ENCODE assay signal across 27 cellular contexts in genomic region chr12:70482764-70483163, GRCh38.
"Had no signal": no experiment of that assay in that cellular context is flagged by ENCODE, and none has a peak within 500 bp of the region (broad histone marks: within the 10 kb centered on the region; RNA-seq: fewer than 3 reads in every experiment).

No MANE protein-coding gene starts in this region.

- H3K36me3 Mint-ChIP-seq: activated naive CD4-positive, alpha-beta T cell treated with anti-CD3 and anti-CD28 coated beads, Interleukin-2, amount 50 U/mL, for 24 hours; immature natural killer cell; natural killer cell; neural progenitor cell had no signal

- H3K4me1 Mint-ChIP-seq: activated naive CD4-positive, alpha-beta T cell treated with anti-CD3 and anti-CD28 coated beads, Interleukin-2, amount 50 U/mL, for 24 hours; activated T-helper 17 cell treated with anti-CD3 and anti-CD28 coated beads, Interleukin-2, amount 50 U/mL, for 72 hours; immature natural killer cell; natural killer cell; neural progenitor cell; T-helper 17 cell had no signal

- DNase-seq: activated CD4-positive, alpha-beta T cell treated with anti-CD3 and anti-CD28 coated beads for 1 hour; activated CD4-positive, alpha-beta T cell treated with anti-CD3 and anti-CD28 coated beads, Interleukin-2, amount 50 U/mL, for 1 hour; activated CD8-positive, alpha-beta T cell treated with anti-CD3 and anti-CD28 coated beads for 36 hours; activated T-cell treated with anti-CD3 and anti-CD28 coated beads, Interleukin-2, amount 50 U/mL, for 4 hours; anterior cingulate cortex; cerebellar nuclear complex; colonic mucosa; effector CD8-positive, alpha-beta T cell; heart left ventricle; hypothalamus; immature natural killer cell; kidney; left colon; mesenchymal stem cell; natural killer cell; occipital lobe; right cardiac atrium; stimulated activated CD4-positive, alpha-beta T cell treated with anti-CD3 and anti-CD28 coated beads, Interleukin-15, amount 100 ng/mL, for 24 hours; stimulated activated CD4-positive, alpha-beta T cell treated with anti-CD3 and anti-CD28 coated beads, Interleukin-2, amount 100 ng/mL, for 24 hours; stimulated activated naive CD4-positive, alpha-beta T cell treated with Interleukin-2 at 50 U/mL for 16 hours; T-helper 17 cell; T1000; transverse colon had no signal

- H3K9ac ChIP-seq: neural progenitor cell had no signal

- H3K36me3 ChIP-seq: cardiac muscle cell, colonic mucosa, heart left ventricle, neural progenitor cell, transverse colon had no signal

- H3K4me2 ChIP-seq: neural progenitor cell had no signal

- H3K9me3 ChIP-seq: colonic mucosa, heart left ventricle, transverse colon had no signal

- H2AFZ ChIP-seq: neural progenitor cell had no signal

- H3K27ac Mint-ChIP-seq: activated CD8-positive, alpha-beta T cell treated with anti-CD3 and anti-CD28 coated beads for 36 hours; activated naive CD4-positive, alpha-beta T cell treated with anti-CD3 and anti-CD28 coated beads, Interleukin-2, amount 50 U/mL, for 24 hours; activated T-helper 17 cell treated with anti-CD3 and anti-CD28 coated beads, Interleukin-2, amount 50 U/mL, for 72 hours; immature natural killer cell; natural killer cell; neural progenitor cell; T-helper 17 cell had no signal

- H3K27me3 ChIP-seq: cardiac muscle cell, colonic mucosa, heart left ventricle, neural progenitor cell, transverse colon had no signal

- H3K27ac ChIP-seq: cardiac muscle cell, colonic mucosa, heart left ventricle, neural progenitor cell, transverse colon had no signal

- H3K4me3 ChIP-seq: cardiac muscle cell, colonic mucosa, heart left ventricle, neural progenitor cell, transverse colon had no signal

- H3K9me3 Mint-ChIP-seq: activated CD8-positive, alpha-beta T cell treated with anti-CD3 and anti-CD28 coated beads for 36 hours; activated naive CD4-positive, alpha-beta T cell treated with anti-CD3 and anti-CD28 coated beads, Interleukin-2, amount 50 U/mL, for 24 hours; activated T-cell treated with anti-CD3 and anti-CD28 coated beads, Interleukin-2, amount 50 U/mL, for 4 hours; activated T-helper 17 cell treated with anti-CD3 and anti-CD28 coated beads, Interleukin-2, amount 50 U/mL, for 72 hours; natural killer cell; neural progenitor cell had no signal

- H3K4me3 Mint-ChIP-seq: activated CD8-positive, alpha-beta T cell treated with anti-CD3 and anti-CD28 coated beads for 36 hours; activated naive CD4-positive, alpha-beta T cell treated with anti-CD3 and anti-CD28 coated beads, Interleukin-2, amount 50 U/mL, for 24 hours; activated T-cell treated with anti-CD3 and anti-CD28 coated beads, Interleukin-2, amount 50 U/mL, for 4 hours; activated T-helper 17 cell treated with anti-CD3 and anti-CD28 coated beads, Interleukin-2, amount 50 U/mL, for 72 hours; immature natural killer cell; natural killer cell; neural progenitor cell; T-helper 17 cell had no signal

- ATAC-seq: activated CD8-positive, alpha-beta T cell treated with anti-CD3 and anti-CD28 coated beads for 36 hours; activated T-cell treated with anti-CD3 and anti-CD28 coated beads, Interleukin-2, amount 50 U/mL, for 4 hours; activated T-helper 17 cell treated with anti-CD3 and anti-CD28 coated beads, Interleukin-2, amount 50 U/mL, for 72 hours; heart left ventricle; left colon; natural killer cell; right cardiac atrium; T-helper 17 cell had no signal
